ENCODE assay signal across 8 cellular contexts in genomic region chrX:130402211-130402684, GRCh38. TPM values are rescaled to one million over a fixed set of nuclear protein-coding genes. Genes with fewer than 3 reads are reported as not detected.
DNase-seq lines count a peak whose midpoint lies in the region; ATAC-seq, FAIRE-seq and TF ChIP-seq lines count a peak whose summit lies in the region.

No MANE protein-coding gene starts in this region.

- H3K36me3 Mint-ChIP-seq in IgD-negative memory B cell, result peaks cover under 1% of the 10 kb centered on the region
- H3K36me3 Mint-ChIP-seq in central memory CD8-positive, alpha-beta T cell (ENCODE audit: insufficient read depth), result peaks cover 10% of the 10 kb centered on the region
- peaks cover 0 to 28% (median 0%) of the 10 kb centered on the region in 3 donors for H3K36me3 Mint-ChIP-seq in naive thymus-derived CD8-positive, alpha-beta T cell

- no peaks in the 10 kb centered on the region for H3K27me3 ChIP-seq in BJ (ENCODE audit: control insufficient read depth, insufficient read depth, low read length)

- peak overlapping the region; percentile 87 to 96 (median 92) for H3K4me3 Mint-ChIP-seq in IgD-negative memory B cell
- H3K4me3 Mint-ChIP-seq in central memory CD8-positive, alpha-beta T cell, result peak overlapping the region; percentile 85
- peak overlapping the region; percentile 81 to 98 (median 90) for H3K4me3 Mint-ChIP-seq in naive thymus-derived CD8-positive, alpha-beta T cell

- H3K27me3 Mint-ChIP-seq in IgD-negative memory B cell, result no peaks in the 10 kb centered on the region
- H3K27me3 Mint-ChIP-seq in central memory CD8-positive, alpha-beta T cell, result peaks cover 23% of the 10 kb centered on the region
- peaks cover 0 to 16% (median 3%) of the 10 kb centered on the region in 5 donors for H3K27me3 Mint-ChIP-seq in naive thymus-derived CD8-positive, alpha-beta T cell

- H3K36me3 ChIP-seq in BJ (ENCODE audit: control insufficient read depth, insufficient read depth, low read length), result no peaks in the 10 kb centered on the region

- DNase-seq in BJ (ENCODE audit: low read depth) (no peak), NCI-H1436 (lab: John Stamatoyannopoulos, UW) (no peak), H54 (ENCODE audit: insufficient read length, low spot score) (no peak)
- no peak for DNase-seq in central memory CD8-positive, alpha-beta T cell (ENCODE audit: low spot score in 2 of 2)
- peak in 1 of 10 donors; percentile 1 for DNase-seq in naive thymus-derived CD8-positive, alpha-beta T cell

- TF ChIP-seq POLR2A in H54 (IDR thresholded peaks at IDR 0.05; ENCODE audit: low read depth, low read length), result no peak

- no peak for FAIRE-seq in H54 (lab: Jason Lieb, UNC)

- H3K4me3 ChIP-seq in BJ (ENCODE audit: low read depth, low read length), result peak overlapping the region; percentile 77

- ATAC-seq in central memory CD8-positive, alpha-beta T cell (replicated peaks; ENCODE audit: extremely low read depth, poor library complexity, severe bottlenecking), result no peak
- peak in 1 of 2 donors; percentile 15 for ATAC-seq in naive thymus-derived CD8-positive, alpha-beta T cell
- no peak for ATAC-seq in HG02885 (IDR thresholded peaks at IDR 0.05; ENCODE audit: poor library complexity, unreplicated experiment)
- no peak for ATAC-seq in GM21390 (IDR thresholded peaks at IDR 0.05; ENCODE audit: unreplicated experiment)

- peak overlapping the region; percentile 47 to 93 (median 89) for H3K27ac Mint-ChIP-seq in IgD-negative memory B cell
- H3K27ac Mint-ChIP-seq in central memory CD8-positive, alpha-beta T cell (ENCODE audit: low read depth), result peak overlapping the region; percentile 96
- H3K27ac Mint-ChIP-seq in naive thymus-derived CD8-positive, alpha-beta T cell, result peak overlapping the region; percentile 81 to 97 (median 92)

- CTCF ChIA-PET in BJ (lab: Yijun Ruan, JAX), result interaction anchor here (0.9 to 1.1 kb wide), 2 partner anchors 73 to 513 kb away, joined by 3 read pairs; no protein-coding TSS in a partner anchor

- H3K4me1 Mint-ChIP-seq in IgD-negative memory B cell, result peaks cover 2 to 10% (median 4%) of the 10 kb centered on the region in 3 donors
- peaks cover 13% of the 10 kb centered on the region for H3K4me1 Mint-ChIP-seq in central memory CD8-positive, alpha-beta T cell
- H3K4me1 Mint-ChIP-seq in naive thymus-derived CD8-positive, alpha-beta T cell, result peaks cover 4 to 37% (median 29%) of the 10 kb centered on the region in 4 donors

- POLR2A ChIA-PET in BJ (lab: Charles Lee), result no interaction called here
- POLR2A ChIA-PET in naive thymus-derived CD8-positive, alpha-beta T cell (lab: Charles Lee), result interaction anchor here (1.4 kb wide), 1 partner anchor 62 kb away, joined by 3 read pairs; the partner anchor contains the start of gene SLC25A14

- no peaks in the 10 kb centered on the region for H3K9me3 Mint-ChIP-seq in IgD-negative memory B cell
- H3K9me3 Mint-ChIP-seq in central memory CD8-positive, alpha-beta T cell, result no peaks in the 10 kb centered on the region
- H3K9me3 Mint-ChIP-seq in naive thymus-derived CD8-positive, alpha-beta T cell, result no peaks in the 10 kb centered on the region

- no peak for TF ChIP-seq CTCF in BJ (IDR thresholded peaks at IDR 0.05; ENCODE audit: insufficient read depth, low read depth, low read length)

RNA-seq across cellular contexts. Expression of gene RBMX2, which starts 0.5 kb away (rescaled TPM):
- polyA plus RNA-seq in BJ (2011; rRNA removed) (12.6 and 20.5 TPM in 2 replicates), IgD-negative memory B cell (22.7 TPM)
- 2.6 and 3.7 TPM in 2 replicates for polyA minus RNA-seq in BJ (2011; rRNA and poly(A)+ RNA removed)
- 10 to 100 TPM; 23.9 to 25.1 TPM for total RNA-seq in naive thymus-derived CD8-positive, alpha-beta T cell
- polyA plus RNA-seq in naive thymus-derived CD8-positive, alpha-beta T cell, result 10 to 100 TPM; 21.2 to 23.1 (median 21.9) TPM

RNA-seq across cellular contexts. Expression of gene GPR119, which starts 16.8 kb away (rescaled TPM):
- not detected in 2 replicates for polyA plus RNA-seq in BJ (2011; rRNA removed)
- not detected in 2 replicates for polyA minus RNA-seq in BJ (2011; rRNA and poly(A)+ RNA removed)
- not detected for polyA plus RNA-seq in IgD-negative memory B cell
- total RNA-seq in naive thymus-derived CD8-positive, alpha-beta T cell, result not detected
- polyA plus RNA-seq in naive thymus-derived CD8-positive, alpha-beta T cell, result not detected
